ENCODE assay signal across 8 cellular contexts in genomic region chr3:49689046-49689886, GRCh38. TPM values are rescaled to one million over a fixed set of nuclear protein-coding genes. Genes with fewer than 3 reads are reported as not detected.
DNase-seq lines count a peak whose midpoint lies in the region; ATAC-seq, FAIRE-seq and TF ChIP-seq lines count a peak whose summit lies in the region.

Gene MST1, minus strand, starts transcription at chr3:49689474. Its CDS starts 783 bp downstream, at chr3:49688691.
Gene RNF123, plus strand, starts transcription at chr3:49689557. Its CDS starts 1,609 bp downstream, at chr3:49691166.

- no peaks in the 10 kb centered on the region for H3K27me3 ChIP-seq in effector memory CD4-positive, alpha-beta T cell (replicated peaks; ENCODE audit: control insufficient read depth, insufficient read depth, low read length, poor library complexity, severe bottlenecking)

- no peak for FAIRE-seq in A549 (lab: Jason Lieb, UNC)
- peak; percentile 47 for FAIRE-seq in GM19239 (lab: Jason Lieb, UNC)

- DNase-seq in A549 (ENCODE audit: low read depth in 1 of 2, low spot score in 1 of 2), result peak; percentile 70 to 89
- DNase-seq in GM19239 (ENCODE audit: insufficient read length, low spot score), result peak; percentile 93
- DNase-seq in activated CD4-positive, alpha-beta T cell treated with anti-CD3 and anti-CD28 coated beads, Interleukin-2, amount 50 U/mL, for 24 hours (ENCODE audit: low read depth in 1 of 2, low spot score in 1 of 2), result peak; percentile 83 to 91
- peak; percentile 86 to 88 (median 86) for DNase-seq in effector memory CD4-positive, alpha-beta T cell
- peak; percentile 97 for DNase-seq in mesenteric fat pad (ENCODE audit: low spot score)
- DNase-seq in stimulated activated CD8-positive, alpha-beta memory T cell treated with anti-CD3 and anti-CD28 coated beads, Interleukin-15, amount 100 ng/mL, for 4 hours (ENCODE audit: low read depth in 2 of 2), result peak; percentile 80 to 82
- no peak for DNase-seq in NCI-H2107 (lab: John Stamatoyannopoulos, UW)

- WGBS in A549 (ENCODE audit: missing lambda C conversion rate), result 9% methylated on average over 9 of the region's 63 CpGs

- ATAC-seq in A549 (peak; percentile 54 to 78), HG03571 (IDR thresholded peaks at IDR 0.05; ENCODE audit: unreplicated experiment) (peak; percentile 49)

- no peaks in the 10 kb centered on the region for H3K9me3 ChIP-seq in A549
- H3K9me3 ChIP-seq in effector memory CD4-positive, alpha-beta T cell (ENCODE audit: control insufficient read depth, low read length), result no peaks in the 10 kb centered on the region

- H3K4me1 ChIP-seq in A549, result peaks cover 5% of the 10 kb centered on the region; the same call in 1 of the 3 replicates
- H3K4me1 ChIP-seq in effector memory CD4-positive, alpha-beta T cell (ENCODE audit: control insufficient read depth, insufficient read depth, low read length, poor library complexity, severe bottlenecking), result peaks cover 13% of the 10 kb centered on the region

- CTCF ChIA-PET in A549 (lab: Yijun Ruan, JAX), result interaction anchor here (0.6 to 2.9 kb wide), 4 partner anchors 10 to 150 kb away, joined by 3 to 13 read pairs (median 4); no protein-coding TSS in a partner anchor

- peak within 1 kb of the TSS; percentile 81 for H3K4me2 ChIP-seq in A549

- peak; percentile 73 for TF ChIP-seq POLR2A in A549 (IDR thresholded peaks at IDR 0.05; ENCODE audit: low read length)

- TF ChIP-seq CTCF in A549 (IDR thresholded peaks at IDR 0.05), result peak; percentile 17; the same call in 2 of the 3 replicates

- H3K27ac ChIP-seq in A549, result peak within 1 kb of the TSS; percentile 86 to 95
- H3K27ac ChIP-seq in effector memory CD4-positive, alpha-beta T cell (ENCODE audit: insufficient read depth, low read length, poor library complexity, severe bottlenecking), result peak within 1 kb of the TSS; percentile 81

- no peaks in the 10 kb centered on the region for H3K36me3 ChIP-seq in effector memory CD4-positive, alpha-beta T cell (ENCODE audit: control insufficient read depth, insufficient read depth, low read length)

- no peak for TF ChIP-seq EP300 in A549 (IDR thresholded peaks at IDR 0.05)

- TF ChIP-seq RAD21 in A549 (conservative IDR thresholded peaks at IDR 0.05 in 1 of 2, IDR thresholded peaks at IDR 0.05 in 1 of 2), result no peak

- POLR2A ChIA-PET in A549 (lab: Yijun Ruan, JAX), result interaction anchor here (0.6 kb wide), 1 partner anchor 79 kb away, joined by 4 read pairs; no protein-coding TSS in a partner anchor

- peak within 1 kb of the TSS; percentile 92 for H3K4me3 ChIP-seq in A549
- peak within 1 kb of the TSS; percentile 81 for H3K4me3 ChIP-seq in effector memory CD4-positive, alpha-beta T cell (ENCODE audit: insufficient read depth, low read depth, low read length, poor library complexity, severe bottlenecking)

TF ChIP-seq in A549, 52 proteins besides CTCF, POLR2A, EP300 and RAD21:
- TF ChIP-seq JUNB (IDR thresholded peaks at IDR 0.05) (no peak), ESRRA (IDR thresholded peaks at IDR 0.05; ENCODE audit: borderline replicate concordance, low read length) (no peak), HDAC2 (IDR thresholded peaks at IDR 0.05) (no peak), CHD4 (IDR thresholded peaks at IDR 0.05; ENCODE audit: borderline replicate concordance) (no peak), EHMT2 (IDR thresholded peaks at IDR 0.05; ENCODE audit: low read depth) (no peak), JUN (IDR thresholded peaks at IDR 0.05) (peak; percentile 36 to 67; a peak in 2 of 5 replicates), MAX (IDR thresholded peaks at IDR 0.05) (peak; percentile 70; the same call in 1 of the 2 replicates), PBX3 (IDR thresholded peaks at IDR 0.05) (peak; percentile 33; the same call in 1 of the 2 replicates), PHF8 (IDR thresholded peaks at IDR 0.05; ENCODE audit: borderline replicate concordance, low read depth) (peak; percentile 39; the same call in 1 of the 2 replicates), KDM5A (IDR thresholded peaks at IDR 0.05) (peak; percentile 69), ZC3H11A (IDR thresholded peaks at IDR 0.05) (no peak), KDM1A (IDR thresholded peaks at IDR 0.05; ENCODE audit: low read depth) (no peak), BCL3 (IDR thresholded peaks at IDR 0.05) (0 out of 3 replicates have a peak, but pooled peaks have one; percentile 22)

RNA-seq across cellular contexts. Expression of gene MST1, which starts in this region (rescaled TPM):
- polyA plus RNA-seq in A549 (2011; rRNA removed) (3.6 and 5.0 TPM in 2 replicates), A549 (2017; fragmentation: RNase III; extraction: RNeasy Plus Mini Kit Qiagen cat#74134 plus additional on column Dnase treatment) (3.2 to 6.9 TPM (median 4.9 TPM) in 3 replicates)
- polyA plus RNA-seq in A549 (2012; cell fraction: cytosol; rRNA removed), result 1.8 and 2.0 TPM in 2 replicates
- polyA plus RNA-seq in A549 (2012; cell fraction: nucleus; rRNA removed), result 38.0 and 40.8 TPM in 2 replicates
- polyA minus RNA-seq in A549 (2011; rRNA and poly(A)+ RNA removed), result 2.6 and 2.8 TPM in 2 replicates
- total RNA-seq in mesenteric fat pad, result 5.7 TPM

RNA-seq across cellular contexts. Expression of gene RNF123, which starts in this region (rescaled TPM):
- polyA plus RNA-seq in A549 (2011; rRNA removed) (14.4 and 21.3 TPM in 2 replicates), A549 (2017; fragmentation: RNase III; extraction: RNeasy Plus Mini Kit Qiagen cat#74134 plus additional on column Dnase treatment) (12.9 to 16.1 TPM (median 16.0 TPM) in 3 replicates)
- polyA plus RNA-seq in A549 (2012; cell fraction: cytosol; rRNA removed), result 26.4 and 33.3 TPM in 2 replicates
- 108 and 136 TPM in 2 replicates for polyA plus RNA-seq in A549 (2012; cell fraction: nucleus; rRNA removed)
- polyA minus RNA-seq in A549 (2011; rRNA and poly(A)+ RNA removed), result 29.7 and 31.8 TPM in 2 replicates
- total RNA-seq in mesenteric fat pad, result 42.1 TPM
